In the genomic region with DNA sequence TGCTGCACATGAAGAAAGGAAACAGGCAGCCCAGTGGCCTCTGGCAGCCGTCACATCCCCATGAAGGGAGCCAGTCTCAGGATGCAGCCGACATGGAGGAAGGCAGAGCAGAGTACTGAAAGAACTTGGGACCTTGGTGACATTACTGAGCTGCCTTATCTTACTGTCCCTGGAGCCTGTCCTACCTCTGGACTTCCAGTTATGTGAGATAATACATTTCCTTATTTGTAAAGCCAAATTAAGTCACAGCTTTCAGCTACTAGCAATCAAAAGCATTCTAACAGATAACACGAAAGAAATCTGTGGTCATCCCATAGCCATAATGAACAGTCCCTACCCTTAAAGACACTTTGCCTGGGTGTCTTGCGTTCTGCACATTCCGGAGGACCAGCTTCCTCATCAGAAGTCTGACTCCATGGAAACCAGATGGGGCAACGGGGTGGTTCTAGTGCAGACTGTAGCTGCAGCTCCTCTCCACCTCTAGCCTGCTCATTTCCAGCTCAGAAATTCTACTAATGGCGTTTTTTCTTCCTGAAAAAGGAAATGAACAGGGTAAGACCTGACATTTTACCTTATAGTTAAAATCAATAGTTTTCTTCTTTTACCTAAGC, we compare ENCODE assay signal across 17 cellular contexts. TPM values are rescaled to one million over a fixed set of nuclear protein-coding genes. Genes with fewer than 3 reads are reported as not detected.
DNase-seq lines count a peak whose midpoint lies in the region; ATAC-seq, FAIRE-seq and TF ChIP-seq lines count a peak whose summit lies in the region.
"Had no signal": no experiment of that assay in that cellular context is flagged by ENCODE, and none has a peak within 500 bp of the region (broad histone marks: within the 10 kb centered on the region; RNA-seq: fewer than 3 reads in every experiment).

No MANE protein-coding gene starts in this region.

- H4K8ac ChIP-seq in trophoblast cell (ENCODE audit: low read depth, low read length), result no peak overlapping the region

- POLR2A ChIA-PET in K562 (lab: Yijun Ruan, JAX), result interaction anchor here (1.3 to 1.6 kb wide), 3 partner anchors 8 to 102 kb away, joined by 3 to 8 read pairs (median 8); partner anchors contain the start of gene EGLN3

- H3K9me3 ChIP-seq in K562 (replicated peaks; ENCODE audit: control insufficient read depth, insufficient read depth, low read depth, low read length) (peaks cover 4% of the 10 kb centered on the region; the same call in 1 of the 2 replicates), left ventricle myocardium inferior (replicated peaks) (no peaks in the 10 kb centered on the region), trophoblast cell (ENCODE audit: insufficient read depth, low read depth, low read length) (peaks cover 2% of the 10 kb centered on the region), adrenal gland (replicated peaks in 1 of 3) (no peaks in the 10 kb centered on the region)
- H3K9me3 ChIP-seq: MG63 had no signal

- CTCF ChIA-PET in K562 (lab: Yijun Ruan, JAX; ENCODE audit: low intra/inter-chr PET ratio), result no interaction called here

- no peak overlapping the region for H3K23ac ChIP-seq in trophoblast cell (ENCODE audit: low read length)

- no peaks in the 10 kb centered on the region for H4K20me1 ChIP-seq in K562 (replicated peaks; ENCODE audit: control insufficient read depth, insufficient read depth, low read length)

- H2BK120ac ChIP-seq in trophoblast cell (ENCODE audit: insufficient read depth, low read length, poor library complexity), result no peak overlapping the region

- no peak for TF ChIP-seq EP300 in K562 (IDR thresholded peaks at IDR 0.05; ENCODE audit: low read length)

- H3K36me3 ChIP-seq in K562 (ENCODE audit: control insufficient read depth, insufficient read depth, low read length) (no peaks in the 10 kb centered on the region), left ventricle myocardium inferior (no peaks in the 10 kb centered on the region), trophoblast cell (ENCODE audit: control insufficient read depth in 1 of 2, insufficient read depth in 2 of 2, low read length in 2 of 2) (no peaks in the 10 kb centered on the region), adrenal gland (replicated peaks in 1 of 2) (no peaks in the 10 kb centered on the region)
- H3K36me3 ChIP-seq: MG63 had no signal

- no peak overlapping the region for H3K4ac ChIP-seq in trophoblast cell (ENCODE audit: low read depth, low read length)

- in situ Hi-C loops in K562 (cut with MboI), result no loop called here

- peak; percentile 77 for ATAC-seq in K562
- ATAC-seq in HG03097 (IDR thresholded peaks at IDR 0.05; ENCODE audit: low FRiP score, unreplicated experiment), result no peak
- no peak for ATAC-seq in GM18519 (IDR thresholded peaks at IDR 0.05; ENCODE audit: low FRiP score, unreplicated experiment)
- ATAC-seq: CD8-positive, alpha-beta T cell; Panc1 had no signal

- no peak overlapping the region for H3K4me3 ChIP-seq in K562
- H3K4me3 ChIP-seq in left ventricle myocardium inferior, result peak overlapping the region; percentile 24
- no peak overlapping the region for H3K4me3 ChIP-seq in trophoblast cell (ENCODE audit: low read depth, low read length)
- H3K4me3 ChIP-seq in adrenal gland, result no peak overlapping the region
- H3K4me3 ChIP-seq: MG63 had no signal

- no peak for TF ChIP-seq POLR2A in K562 (conservative IDR thresholded peaks at IDR 0.05)
- TF ChIP-seq POLR2A in adrenal gland (IDR thresholded peaks at IDR 0.05), result no peak

- H4K12ac ChIP-seq in trophoblast cell (ENCODE audit: low read depth, low read length), result no peak overlapping the region

- DNase-seq in OCI-M1 (lab: John Stamatoyannopoulos, UW), result peak; percentile 9
- DNase-seq in K562 (ENCODE audit: extremely low read depth in 1 of 4, low spot score in 3 of 4), result peak in 2 of 4 experiments; percentile 28 to 40
- no peak for DNase-seq in left ventricle myocardium inferior
- DNase-seq in trophoblast cell, result peak; percentile 70 to 90
- DNase-seq in adrenal gland, result no peak
- DNase-seq in activated gamma-delta T cell (lab: John Stamatoyannopoulos, UW), result no peak
- DNase-seq: AML-193; CD8-positive, alpha-beta T cell; MG63; NCI-H1417 treated with DMSO at 0.1 percent for 48 hours; NCI-H187 treated with DMSO at 0.1 percent for 48 hours; NCI-H2107; NCI-H510A had no signal

- H4K91ac ChIP-seq in trophoblast cell (ENCODE audit: low read depth, low read length), result no peak overlapping the region

- H2BK5ac ChIP-seq in trophoblast cell (ENCODE audit: low read depth, low read length, poor library complexity), result no peak overlapping the region

- H3K18ac ChIP-seq in trophoblast cell (ENCODE audit: low read length), result no peak overlapping the region

- no peak overlapping the region for H3K14ac ChIP-seq in trophoblast cell (ENCODE audit: low read length)

- no peak overlapping the region for H2BK12ac ChIP-seq in trophoblast cell (ENCODE audit: low read length)

- H3K9me1 ChIP-seq in K562 (ENCODE audit: control insufficient read depth, insufficient read depth, low read length), result no peaks in the 10 kb centered on the region

- WGBS in K562 (ENCODE audit: insufficient coverage, low coverage, missing lambda C conversion rate), result 18% methylated on average over 6 of the region's 7 CpGs
- WGBS in trophoblast cell (ENCODE audit: extremely low coverage, insufficient coverage, insufficient read length), result no CpG with 5 or more reads among the region's 7 CpGs
- 71 to 79% (median 76%) methylated on average over 7 of the region's 7 CpGs for WGBS in adrenal gland, 4 donors

- H3K27me3 ChIP-seq in K562 (ENCODE audit: control insufficient read depth in 2 of 2, insufficient read depth in 2 of 2, low read length in 2 of 2), result no peaks in the 10 kb centered on the region
- no peaks in the 10 kb centered on the region for H3K27me3 ChIP-seq in left ventricle myocardium inferior (ENCODE audit: low read depth)
- H3K27me3 ChIP-seq in trophoblast cell (ENCODE audit: insufficient read depth, low read length), result no peaks in the 10 kb centered on the region
- peaks cover 10% of the 10 kb centered on the region for H3K27me3 ChIP-seq in adrenal gland
- H3K27me3 ChIP-seq: MG63 had no signal

- H3K79me1 ChIP-seq in trophoblast cell (ENCODE audit: low read length), result no peaks in the 10 kb centered on the region

- peak overlapping the region; percentile 4; the same call in 1 of the 2 replicates for H2AFZ ChIP-seq in K562 (ENCODE audit: low read depth, low read length)
- no peak overlapping the region for H2AFZ ChIP-seq in trophoblast cell (ENCODE audit: insufficient read depth, low read length, poor library complexity)

- H3K4me1 ChIP-seq in K562 (replicated peaks in 1 of 2; ENCODE audit: control insufficient read depth in 2 of 2, insufficient read depth in 2 of 2, low read length in 2 of 2) (peaks cover 2 to 9% of the 10 kb centered on the region in 2 experiments; a peak in 3 of 5 replicates), left ventricle myocardium inferior (peaks cover 25% of the 10 kb centered on the region), trophoblast cell (ENCODE audit: control insufficient read depth in 1 of 2, insufficient read depth in 2 of 2, low read length in 2 of 2) (no peaks in the 10 kb centered on the region), adrenal gland (replicated peaks in 1 of 2) (no peaks in the 10 kb centered on the region)

- intact Hi-C loops in K562 (cut with micrococcal nuclease), result no loop called here
- intact Hi-C loops in left ventricle myocardium inferior (cut with micrococcal nuclease), result no loop called here
- intact Hi-C loops in adrenal gland (cut with DNase I), result no loop called here

- H2AK5ac ChIP-seq in trophoblast cell (ENCODE audit: low read length), result no peak overlapping the region

- no peak overlapping the region for H3K9ac ChIP-seq in K562 (ENCODE audit: insufficient read depth in 1 of 2, low read depth in 2 of 2, low read length in 2 of 2)
- no peak overlapping the region for H3K9ac ChIP-seq in trophoblast cell (ENCODE audit: low read length)

- H3K27ac ChIP-seq in K562 (ENCODE audit: extremely low read depth, low read depth, low read length) (no peak overlapping the region), left ventricle myocardium inferior (replicated peaks) (peak overlapping the region; percentile 37), trophoblast cell (ENCODE audit: low read depth, low read length) (no peak overlapping the region), adrenal gland (no peak overlapping the region)

- H3K79me2 ChIP-seq in K562 (ENCODE audit: control insufficient read depth, insufficient read depth, low read length) (no peaks in the 10 kb centered on the region), trophoblast cell (ENCODE audit: control insufficient read depth, insufficient read depth, low read length, poor library complexity) (no peaks in the 10 kb centered on the region)

- H3K4me2 ChIP-seq in K562 (ENCODE audit: insufficient read depth, low read length) (peak overlapping the region; percentile 18), trophoblast cell (ENCODE audit: low read length) (no peak overlapping the region)

- TF ChIP-seq CTCF in K562 (IDR thresholded peaks at IDR 0.05 in 2 of 3, conservative IDR thresholded peaks at IDR 0.05 in 1 of 3; ENCODE audit: insufficient read depth in 2 of 3, low read depth in 1 of 3, low read length in 3 of 3) (no peak), left ventricle myocardium inferior (IDR thresholded peaks at IDR 0.05; ENCODE audit: borderline replicate concordance) (no peak), adrenal gland (IDR thresholded peaks at IDR 0.05) (no peak)

- FAIRE-seq in K562 (lab: Jason Lieb, UNC), result no peak
- FAIRE-seq: GM12891 had no signal

- BruUV-seq in K562 (replicated peaks; lab: Mats Ljungman, UMichigan), result no TSS peak

- no peak for TF ChIP-seq RAD21 in K562 (CRISPR knock-in tag; conservative IDR thresholded peaks at IDR 0.05 in 1 of 2, IDR thresholded peaks at IDR 0.05 in 1 of 2)

RNA-seq across cellular contexts. Expression of gene EGLN3, which starts 7.8 kb away (rescaled TPM):
- total RNA-seq in K562 (2011; cell fraction: chromatin; rRNA removed; ENCODE audit: low replicate concordance), result 57.3 and 84.8 TPM in 2 replicates
- total RNA-seq in K562 (2011; cell fraction: nucleolus; rRNA removed), result 43.2 and 49.0 TPM in 2 replicates
- 64.0 and 78.9 TPM in 2 replicates for total RNA-seq in K562 (2011; cell fraction: nucleoplasm; rRNA removed)
- total RNA-seq in K562 (2014; rRNA removed) (5.8 and 9.4 TPM in 2 replicates), K562 (2014; rRNA removed; fragmentation: Illumina TruSeq; extraction: Trizol) (11.0 and 12.7 TPM in 2 replicates), K562 (2015; rRNA removed; fragmentation: Illumina TruSeq; extraction: Trizol) (3.0 and 3.9 TPM in 2 replicates), K562 (2021) (11.5 and 13.0 TPM in 2 replicates), left ventricle myocardium inferior (153 TPM), adrenal gland (1 to 10 TPM in 3 of 8 donors, under 1 TPM in 5; 0.18 to 7.4 (median 0.88) TPM)
- polyA plus RNA-seq in K562 (2011; rRNA removed) (49.5 and 87.6 TPM in 2 replicates), K562 (2014; fragmentation: Illumina TruSeq; extraction: Trizol) (11.4 and 15.0 TPM in 2 replicates), K562 (2014; fragmentation: Nextera tagmentation; extraction: Ambion mirVana) (1 to 10 TPM; 2.5 to 3.0 TPM), K562 (2014; rRNA removed) (5.3 and 6.7 TPM in 2 replicates), adrenal gland (under 1 TPM; 0.48 to 0.71 (median 0.51) TPM)
- 23.6 and 30.2 TPM in 2 replicates for polyA plus RNA-seq in K562 (2011; cell fraction: cytosol; rRNA removed)
- polyA plus RNA-seq in K562 (2011; cell fraction: nucleus; rRNA removed), result 40.3 and 50.5 TPM in 2 replicates
- 8.2 and 20.2 TPM in 2 replicates for polyA plus RNA-seq in K562 (2012)
- polyA minus RNA-seq in K562 (2011; rRNA and poly(A)+ RNA removed), result 68.1 and 110 TPM in 2 replicates
- 30.3 and 62.4 TPM in 2 replicates for polyA minus RNA-seq in K562 (2011; cell fraction: cytosol; rRNA and poly(A)+ RNA removed)
- polyA minus RNA-seq in K562 (2011; cell fraction: nucleus; rRNA and poly(A)+ RNA removed), result 57.8 and 58.2 TPM in 2 replicates
- 40.4 and 40.5 TPM in 2 replicates for polyA plus RNA-seq in trophoblast cell (2013)

Comparison
In these comparisons a context has a peak if more than half of its experiments do, and no peak if none do; other contexts are left out.
1. DNase-seq: peak in OCI-M1 (single experiment) and trophoblast cell (2 of 2); none in left ventricle myocardium inferior (single experiment), adrenal gland (0 of 7) and activated gamma-delta T cell (single experiment).